Comparison of ENCODE assay signal across 6 cellular contexts in the genomic region with DNA sequence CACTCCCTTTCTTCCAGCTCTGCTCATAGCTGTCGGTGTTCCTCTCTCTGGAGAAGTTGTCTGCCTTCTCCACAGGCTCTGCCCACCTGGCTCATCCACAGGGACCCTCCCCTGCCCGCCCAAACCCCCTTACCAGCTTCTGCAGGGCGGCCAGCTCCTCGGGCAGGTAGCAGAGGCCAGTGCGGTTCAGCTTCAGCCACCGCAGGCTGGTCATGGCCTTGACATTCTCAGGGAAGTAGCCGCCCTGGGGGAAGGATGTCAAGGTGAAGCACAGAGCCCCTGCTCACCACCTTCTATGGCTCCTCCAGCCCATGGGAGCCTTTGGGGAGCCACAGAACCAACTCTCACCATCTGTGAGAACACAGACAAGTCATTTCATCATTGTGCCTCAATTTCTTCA. TPM values are rescaled to one million over a fixed set of nuclear protein-coding genes. Genes with fewer than 3 reads are reported as not detected.
A peak's percentile ranks its signal among the peaks of the same experiment; 100 is the strongest.
DNase-seq lines count a peak whose midpoint lies in the region; TF ChIP-seq lines count a peak whose summit lies in the region.

No MANE protein-coding gene starts in this region.

- CTCF ChIA-PET in CD4-positive, alpha-beta memory T cell (lab: Charles Lee; ENCODE audit: partially characterized antibody): no interaction called here
- CTCF ChIA-PET in activated CD4-positive, alpha-beta memory T cell treated with anti-CD3 and anti-CD28 coated beads for 36 hours (lab: Charles Lee): interaction anchor here (1.0 kb wide), 1 partner anchor 369 kb away, joined by 3 read pairs; no protein-coding TSS in a partner anchor

- no peak for TF ChIP-seq POLR2A in ovary (IDR thresholded peaks at IDR 0.05)

- peaks cover 0 to 39% of the 10 kb centered on the region in 2 donors for H3K36me3 Mint-ChIP-seq in CD4-positive, alpha-beta memory T cell
- H3K36me3 Mint-ChIP-seq in activated CD4-positive, alpha-beta memory T cell treated with anti-CD3 and anti-CD28 coated beads for 36 hours: peaks cover 21% of the 10 kb centered on the region
- H3K36me3 Mint-ChIP-seq in mesothelial cell of epicardium: peaks cover 7% of the 10 kb centered on the region

- H3K4me1 ChIP-seq in CD4-positive, alpha-beta memory T cell (ENCODE audit: insufficient read depth, low read length): peaks cover 45% of the 10 kb centered on the region
- peaks cover 14% of the 10 kb centered on the region for H3K4me1 ChIP-seq in ovary (ENCODE audit: insufficient read depth)

- peaks cover 48% of the 10 kb centered on the region for H3K36me3 ChIP-seq in CD4-positive, alpha-beta memory T cell (ENCODE audit: insufficient read depth, low read length)
- no peaks in the 10 kb centered on the region for H3K36me3 ChIP-seq in ovary

- H3K9me3 Mint-ChIP-seq in CD4-positive, alpha-beta memory T cell: no peaks in the 10 kb centered on the region
- H3K9me3 Mint-ChIP-seq in activated CD4-positive, alpha-beta memory T cell treated with anti-CD3 and anti-CD28 coated beads for 36 hours: no peaks in the 10 kb centered on the region
- H3K9me3 Mint-ChIP-seq in mesothelial cell of epicardium: no peaks in the 10 kb centered on the region

- TF ChIP-seq CTCF in mesothelial cell of epicardium (IDR thresholded peaks at IDR 0.05; ENCODE audit: unreplicated experiment): no peak
- no peak for TF ChIP-seq CTCF in ovary (IDR thresholded peaks at IDR 0.05)

- intact Hi-C loops in CD4-positive, alpha-beta memory T cell (cut with micrococcal nuclease): no loop called here
- intact Hi-C loops in activated CD4-positive, alpha-beta memory T cell treated with anti-CD3 and anti-CD28 coated beads for 36 hours (cut with micrococcal nuclease): no loop called here
- intact Hi-C loops in ovary (cut with DNase I): no loop called here

- H3K27me3 ChIP-seq in CD4-positive, alpha-beta memory T cell (ENCODE audit: insufficient read depth, low read length): no peaks in the 10 kb centered on the region
- H3K27me3 ChIP-seq in ovary: no peaks in the 10 kb centered on the region

- no peaks in the 10 kb centered on the region for H3K27me3 Mint-ChIP-seq in CD4-positive, alpha-beta memory T cell
- H3K27me3 Mint-ChIP-seq in activated CD4-positive, alpha-beta memory T cell treated with anti-CD3 and anti-CD28 coated beads for 36 hours: no peaks in the 10 kb centered on the region
- no peaks in the 10 kb centered on the region for H3K27me3 Mint-ChIP-seq in mesothelial cell of epicardium (ENCODE audit: low read depth)

- peak overlapping the region in 1 of 2 donors; percentile 89 for H3K4me3 ChIP-seq in CD4-positive, alpha-beta memory T cell (ENCODE audit: low read length in 2 of 2)
- H3K4me3 ChIP-seq in ovary: no peak overlapping the region

- peak overlapping the region; percentile 85 for H3K27ac ChIP-seq in CD4-positive, alpha-beta memory T cell (ENCODE audit: low read depth, low read length)
- peak overlapping the region in 1 of 2 donors; percentile 90 for H3K27ac ChIP-seq in ovary

- H3K4me3 Mint-ChIP-seq in CD4-positive, alpha-beta memory T cell: peak overlapping the region; percentile 97
- H3K4me3 Mint-ChIP-seq in activated CD4-positive, alpha-beta memory T cell treated with anti-CD3 and anti-CD28 coated beads for 36 hours: peak overlapping the region; percentile 96
- peak overlapping the region; percentile 93 for H3K4me3 Mint-ChIP-seq in mesothelial cell of epicardium

- H3K9me3 ChIP-seq in CD4-positive, alpha-beta memory T cell (ENCODE audit: control insufficient read depth in 1 of 2, low read length in 2 of 2): no peaks in the 10 kb centered on the region
- no peaks in the 10 kb centered on the region for H3K9me3 ChIP-seq in ovary

- 61 to 65% (median 62%) methylated on average over 7 of the region's 7 CpGs for WGBS in ovary, 3 donors

- no peak for TF ChIP-seq EP300 in ovary (IDR thresholded peaks at IDR 0.05)

- H3K4me1 Mint-ChIP-seq in CD4-positive, alpha-beta memory T cell: peaks cover 15 to 49% (median 36%) of the 10 kb centered on the region in 4 donors
- H3K4me1 Mint-ChIP-seq in activated CD4-positive, alpha-beta memory T cell treated with anti-CD3 and anti-CD28 coated beads for 36 hours (ENCODE audit: low read depth): peaks cover 35% of the 10 kb centered on the region
- peaks cover 25% of the 10 kb centered on the region for H3K4me1 Mint-ChIP-seq in mesothelial cell of epicardium

- H3K27ac Mint-ChIP-seq in CD4-positive, alpha-beta memory T cell: peak overlapping the region; percentile 43 to 94 (median 83)
- peak overlapping the region; percentile 82 for H3K27ac Mint-ChIP-seq in activated CD4-positive, alpha-beta memory T cell treated with anti-CD3 and anti-CD28 coated beads for 36 hours
- peak overlapping the region; percentile 72 for H3K27ac Mint-ChIP-seq in mesothelial cell of epicardium

- POLR2A ChIA-PET in CD4-positive, alpha-beta memory T cell (lab: Charles Lee; ENCODE audit: partially characterized antibody): no interaction called here
- POLR2A ChIA-PET in activated CD4-positive, alpha-beta memory T cell treated with anti-CD3 and anti-CD28 coated beads for 36 hours (lab: Charles Lee): interaction anchor here (1.2 kb wide), 1 partner anchor 12 kb away, joined by 4 read pairs; no protein-coding TSS in a partner anchor

- DNase-seq in CD4-positive, alpha-beta memory T cell: no peak
- no peak for DNase-seq in activated CD4-positive, alpha-beta memory T cell treated with anti-CD3 and anti-CD28 coated beads for 36 hours
- DNase-seq in mesothelial cell of epicardium (ENCODE audit: low spot score in 2 of 2, unreplicated experiment in 2 of 2) (no peak), DMS79 (lab: John Stamatoyannopoulos, UW) (no peak), NCI-H2081 (lab: John Stamatoyannopoulos, UW) (no peak), ovary (no peak)

RNA-seq across cellular contexts. Expression of gene FLII, which starts 1.8 kb away (rescaled TPM):
- total RNA-seq in CD4-positive, alpha-beta memory T cell: 100 to 1,000 TPM; 333 to 344 TPM
- polyA plus RNA-seq in CD4-positive, alpha-beta memory T cell: 100 to 1,000 TPM; 113 to 204 TPM
- total RNA-seq in activated CD4-positive, alpha-beta memory T cell treated with anti-CD3 and anti-CD28 coated beads for 36 hours: 100 to 1,000 TPM; 357 to 359 TPM
- total RNA-seq in mesothelial cell of epicardium (190 to 202 TPM (median 199 TPM) in 3 replicates), ovary (100 to 1,000 TPM; 127 to 245 (median 178) TPM)
- 100 to 1,000 TPM; 132 to 152 TPM for polyA plus RNA-seq in ovary

RNA-seq across cellular contexts. Expression of gene MIEF2, which starts 3.7 kb away (rescaled TPM):
- 10 to 100 TPM; 18.2 to 19.3 TPM for total RNA-seq in CD4-positive, alpha-beta memory T cell
- polyA plus RNA-seq in CD4-positive, alpha-beta memory T cell: 10 to 100 TPM in 1 of 2 donors, 1 to 10 TPM in 1; 9.9 to 10.9 TPM
- 1 to 10 TPM; 6.5 to 6.8 TPM for total RNA-seq in activated CD4-positive, alpha-beta memory T cell treated with anti-CD3 and anti-CD28 coated beads for 36 hours
- total RNA-seq in mesothelial cell of epicardium (22.5 to 25.2 TPM (median 23.8 TPM) in 3 replicates), ovary (10 to 100 TPM; 15.1 to 36.1 (median 23.2) TPM)
- polyA plus RNA-seq in ovary: 10 to 100 TPM in 1 of 2 donors, 1 to 10 TPM in 1; 4.0 to 21.9 TPM

RNA-seq across cellular contexts. Expression of gene LLGL1, which starts 31.3 kb away (rescaled TPM):
- 10 to 100 TPM; 19.9 to 20.5 TPM for total RNA-seq in CD4-positive, alpha-beta memory T cell
- polyA plus RNA-seq in CD4-positive, alpha-beta memory T cell: 1 to 10 TPM in 1 of 2 donors, under 1 TPM in 1; 0.25 to 1.3 TPM
- 10 to 100 TPM; 27.3 to 27.5 TPM for total RNA-seq in activated CD4-positive, alpha-beta memory T cell treated with anti-CD3 and anti-CD28 coated beads for 36 hours
- total RNA-seq in mesothelial cell of epicardium: 70.8 to 72.5 TPM (median 72.1 TPM) in 3 replicates
- total RNA-seq in ovary: 10 to 100 TPM; 19.0 to 28.0 (median 23.3) TPM
- 10 to 100 TPM in 1 of 2 donors, 1 to 10 TPM in 1; 2.5 to 16.4 TPM for polyA plus RNA-seq in ovary

RNA-seq across cellular contexts. Expression of gene TOP3A, which starts 58.0 kb away (rescaled TPM):
- total RNA-seq in CD4-positive, alpha-beta memory T cell: 10 to 100 TPM; 43.8 to 55.2 TPM
- 10 to 100 TPM in 1 of 2 donors, 1 to 10 TPM in 1; 6.2 to 19.1 TPM for polyA plus RNA-seq in CD4-positive, alpha-beta memory T cell
- total RNA-seq in activated CD4-positive, alpha-beta memory T cell treated with anti-CD3 and anti-CD28 coated beads for 36 hours: 10 to 100 TPM; 52.4 to 53.0 TPM
- total RNA-seq in mesothelial cell of epicardium: 59.0 to 61.0 TPM (median 59.1 TPM) in 3 replicates
- 10 to 100 TPM; 19.6 to 35.7 (median 22.2) TPM for total RNA-seq in ovary
- polyA plus RNA-seq in ovary: 10 to 100 TPM; 12.6 to 19.9 TPM

RNA-seq across cellular contexts. Expression of gene SMCR8, which starts 58.3 kb away (rescaled TPM):
- 10 to 100 TPM; 49.7 to 51.3 TPM for total RNA-seq in CD4-positive, alpha-beta memory T cell
- 1 to 10 TPM in 1 of 2 donors, under 1 TPM in 1; 0.47 to 5.2 TPM for polyA plus RNA-seq in CD4-positive, alpha-beta memory T cell
- 10 to 100 TPM; 11.1 to 11.3 TPM for total RNA-seq in activated CD4-positive, alpha-beta memory T cell treated with anti-CD3 and anti-CD28 coated beads for 36 hours
- 18.2 to 19.3 TPM (median 18.4 TPM) in 3 replicates for total RNA-seq in mesothelial cell of epicardium
- 10 to 100 TPM in 5 of 7 donors, 1 to 10 TPM in 2; 7.1 to 16.7 (median 14.0) TPM for total RNA-seq in ovary
- polyA plus RNA-seq in ovary: 10 to 100 TPM in 1 of 2 donors, 1 to 10 TPM in 1; 8.8 to 13.2 TPM
